In the genomic region with DNA sequence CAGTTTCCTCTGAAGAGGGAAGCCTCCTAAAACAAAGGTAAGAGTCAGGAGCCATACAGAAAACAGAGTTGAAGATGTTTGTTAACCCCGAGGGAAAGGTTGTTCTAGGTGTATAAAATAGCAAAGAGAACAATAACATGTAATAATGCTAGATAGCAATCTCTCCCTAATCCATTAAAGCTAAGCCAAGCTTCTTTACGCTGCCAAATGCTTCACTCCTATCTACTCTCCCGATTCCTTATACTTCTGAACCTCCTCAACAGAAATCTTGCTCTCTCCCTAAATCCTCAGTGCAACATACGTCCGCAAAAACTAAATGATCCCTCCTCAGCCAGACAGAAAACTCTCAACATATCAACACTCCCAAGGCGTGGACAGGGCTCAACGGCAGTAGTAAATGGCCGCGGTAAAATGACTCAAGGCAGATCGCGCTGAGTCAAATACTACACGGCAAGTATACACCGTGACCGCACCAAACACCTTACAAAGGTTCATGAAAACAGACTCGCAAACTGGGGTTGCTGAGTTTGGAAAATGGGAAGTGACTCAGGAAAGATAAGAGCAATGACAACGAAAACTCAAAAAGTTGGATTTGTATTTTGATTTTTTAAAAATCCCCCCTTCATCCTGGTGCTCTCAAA, we compare ENCODE assay signal across 8 cellular contexts. TPM values are rescaled to one million over a fixed set of nuclear protein-coding genes. Genes with fewer than 3 reads are reported as not detected.
DNase-seq lines count a peak whose midpoint lies in the region; ATAC-seq and TF ChIP-seq lines count a peak whose summit lies in the region.

No MANE protein-coding gene starts in this region.

- peak; percentile 64 for DNase-seq in CD14-positive monocyte (ENCODE audit: low spot score)
- peak in 2 of 3 donors; percentile 52 to 79 for DNase-seq in Peyer's patch
- peak; percentile 77 for DNase-seq in activated naive CD4-positive, alpha-beta T cell treated with anti-CD3 and anti-CD28 coated beads for 36 hours
- DNase-seq in germinal center (ENCODE audit: low spot score), result peak; percentile 18
- DNase-seq in omental fat pad (ENCODE audit: low spot score), result peak; percentile 38
- peak in 1 of 2 donors; percentile 61 for DNase-seq in upper lobe of left lung

- TF ChIP-seq CTCF in CD14-positive monocyte (IDR thresholded peaks at IDR 0.05) (no peak), Peyer's patch (IDR thresholded peaks at IDR 0.05) (no peak), omental fat pad (IDR thresholded peaks at IDR 0.05) (no peak), upper lobe of left lung (IDR thresholded peaks at IDR 0.05) (no peak)

- intact Hi-C loops in CD14-positive monocyte (cut with micrococcal nuclease), result no loop called here
- intact Hi-C loops in activated naive CD4-positive, alpha-beta T cell treated with anti-CD3 and anti-CD28 coated beads for 36 hours (cut with micrococcal nuclease), result loop anchor here (1.0 to 10.0 kb wide), 8 partner anchors 14 to 1743 kb away; a partner anchor contains a TSS

- no peaks in the 10 kb centered on the region for H3K9me3 Mint-ChIP-seq in CD14-positive monocyte
- H3K9me3 Mint-ChIP-seq in activated naive CD4-positive, alpha-beta T cell treated with anti-CD3 and anti-CD28 coated beads for 36 hours, result no peaks in the 10 kb centered on the region

- peak overlapping the region; percentile 72 to 97 (median 90) for H3K27ac Mint-ChIP-seq in CD14-positive monocyte
- peak overlapping the region; percentile 79 for H3K27ac Mint-ChIP-seq in activated naive CD4-positive, alpha-beta T cell treated with anti-CD3 and anti-CD28 coated beads for 36 hours

- H3K4me3 Mint-ChIP-seq in CD14-positive monocyte, result peak overlapping the region; percentile 75 to 97
- H3K4me3 Mint-ChIP-seq in activated naive CD4-positive, alpha-beta T cell treated with anti-CD3 and anti-CD28 coated beads for 36 hours, result peak overlapping the region; percentile 89

- H3K27me3 ChIP-seq in Peyer's patch (no peaks in the 10 kb centered on the region), upper lobe of left lung (no peaks in the 10 kb centered on the region)

- TF ChIP-seq POLR2A in Peyer's patch (IDR thresholded peaks at IDR 0.05) (no peak), upper lobe of left lung (IDR thresholded peaks at IDR 0.05) (no peak)

- H3K4me1 ChIP-seq in Peyer's patch, result peaks cover 0 to 12% (median 5%) of the 10 kb centered on the region in 4 donors
- H3K4me1 ChIP-seq in upper lobe of left lung, result peaks cover 12 to 27% (median 18%) of the 10 kb centered on the region in 4 donors

- no peaks in the 10 kb centered on the region for H3K9me3 ChIP-seq in Peyer's patch
- no peaks in the 10 kb centered on the region for H3K9me3 ChIP-seq in upper lobe of left lung

- CTCF ChIA-PET in activated naive CD4-positive, alpha-beta T cell treated with anti-CD3 and anti-CD28 coated beads for 36 hours (lab: Charles Lee), result interaction anchor here (1.2 to 1.6 kb wide), 2 partner anchors 50 to 52 kb away, joined by 3 to 5 read pairs; no protein-coding TSS in a partner anchor

- H3K36me3 Mint-ChIP-seq in CD14-positive monocyte, result peaks cover 32 to 34% of the 10 kb centered on the region in 2 donors
- peaks cover 28% of the 10 kb centered on the region for H3K36me3 Mint-ChIP-seq in activated naive CD4-positive, alpha-beta T cell treated with anti-CD3 and anti-CD28 coated beads for 36 hours (ENCODE audit: low read depth)

- H3K27ac ChIP-seq in Peyer's patch (peak overlapping the region; percentile 93 to 97 (median 96)), upper lobe of left lung (peak overlapping the region; percentile 92 to 99 (median 96))

- H3K4me3 ChIP-seq in Peyer's patch (peak overlapping the region; percentile 73 to 92 (median 79)), upper lobe of left lung (peak overlapping the region; percentile 43 to 78 (median 76))

- peaks cover 0 to 2% (median 1%) of the 10 kb centered on the region in 3 donors for H3K27me3 Mint-ChIP-seq in CD14-positive monocyte (ENCODE audit: low read depth in 3 of 3)
- no peaks in the 10 kb centered on the region for H3K27me3 Mint-ChIP-seq in activated naive CD4-positive, alpha-beta T cell treated with anti-CD3 and anti-CD28 coated beads for 36 hours (ENCODE audit: low read depth)

- 0 to 1% methylated on average over 16 of the region's 16 CpGs for WGBS in upper lobe of left lung, 2 donors

- peaks cover 28% of the 10 kb centered on the region for H3K4me1 Mint-ChIP-seq in CD14-positive monocyte
- H3K4me1 Mint-ChIP-seq in activated naive CD4-positive, alpha-beta T cell treated with anti-CD3 and anti-CD28 coated beads for 36 hours (ENCODE audit: low read depth), result peaks cover 43% of the 10 kb centered on the region

- H3K36me3 ChIP-seq in Peyer's patch (peaks cover 0 to 34% (median 0%) of the 10 kb centered on the region in 3 donors), upper lobe of left lung (peaks cover 0 to 29% (median 0%) of the 10 kb centered on the region in 4 donors)

- TF ChIP-seq EP300 in upper lobe of left lung (IDR thresholded peaks at IDR 0.05), result no peak

- ATAC-seq in GM19395 (IDR thresholded peaks at IDR 0.05; ENCODE audit: unreplicated experiment), result peak; percentile 51
- ATAC-seq in HG03460 (IDR thresholded peaks at IDR 0.05; ENCODE audit: unreplicated experiment), result peak; percentile 48
- ATAC-seq in omental fat pad (ENCODE audit: low FRiP score), result peak; percentile 85
- ATAC-seq in upper lobe of left lung (ENCODE audit: low FRiP score in 2 of 2), result peak; percentile 71 to 74

RNA-seq across cellular contexts. Expression of a gene that starts 0.7 kb away (rescaled TPM):
- 10 to 100 TPM; 65.3 to 76.0 TPM for polyA plus RNA-seq in CD14-positive monocyte
- total RNA-seq in Peyer's patch (100 to 1,000 TPM in 2 of 4 donors, 10 to 100 TPM in 2; 60.2 to 113 (median 96.7) TPM), omental fat pad (100 to 1,000 TPM; 116 to 155 (median 139) TPM), upper lobe of left lung (10 to 100 TPM; 23.9 to 91.2 (median 70.1) TPM)
- total RNA-seq in activated naive CD4-positive, alpha-beta T cell treated with anti-CD3 and anti-CD28 coated beads for 36 hours, result 10 to 100 TPM; 91.7 to 94.6 TPM

RNA-seq across cellular contexts. Expression of a gene that starts 9.8 kb away (rescaled TPM):
- polyA plus RNA-seq in CD14-positive monocyte, result not detected
- total RNA-seq in Peyer's patch (10 to 100 TPM in 1 of 4 donors, 1 to 10 TPM in 2, not detected in 1; 1.2 to 26.4 (median 5.1) TPM), omental fat pad (under 1 TPM in 1 of 4 donors, not detected in 3; 0.44 TPM), upper lobe of left lung (1 to 10 TPM in 3 of 6 donors, under 1 TPM in 1, not detected in 2; 0.98 to 2.1 (median 1.1) TPM)
- total RNA-seq in activated naive CD4-positive, alpha-beta T cell treated with anti-CD3 and anti-CD28 coated beads for 36 hours, result under 1 TPM; 0.25 to 0.26 TPM

RNA-seq across cellular contexts. Expression of a gene that starts 24.5 kb away (rescaled TPM):
- not detected for polyA plus RNA-seq in CD14-positive monocyte
- total RNA-seq in Peyer's patch (not detected), omental fat pad (not detected), upper lobe of left lung (not detected)
- not detected for total RNA-seq in activated naive CD4-positive, alpha-beta T cell treated with anti-CD3 and anti-CD28 coated beads for 36 hours

RNA-seq across cellular contexts. Expression of a gene that starts 59.0 kb away (rescaled TPM):
- not detected for polyA plus RNA-seq in CD14-positive monocyte
- total RNA-seq in Peyer's patch (not detected), omental fat pad (not detected), upper lobe of left lung (not detected)
- total RNA-seq in activated naive CD4-positive, alpha-beta T cell treated with anti-CD3 and anti-CD28 coated beads for 36 hours, result not detected
